Comparison of ENCODE assay signal across 18 cellular contexts in the genomic region with DNA sequence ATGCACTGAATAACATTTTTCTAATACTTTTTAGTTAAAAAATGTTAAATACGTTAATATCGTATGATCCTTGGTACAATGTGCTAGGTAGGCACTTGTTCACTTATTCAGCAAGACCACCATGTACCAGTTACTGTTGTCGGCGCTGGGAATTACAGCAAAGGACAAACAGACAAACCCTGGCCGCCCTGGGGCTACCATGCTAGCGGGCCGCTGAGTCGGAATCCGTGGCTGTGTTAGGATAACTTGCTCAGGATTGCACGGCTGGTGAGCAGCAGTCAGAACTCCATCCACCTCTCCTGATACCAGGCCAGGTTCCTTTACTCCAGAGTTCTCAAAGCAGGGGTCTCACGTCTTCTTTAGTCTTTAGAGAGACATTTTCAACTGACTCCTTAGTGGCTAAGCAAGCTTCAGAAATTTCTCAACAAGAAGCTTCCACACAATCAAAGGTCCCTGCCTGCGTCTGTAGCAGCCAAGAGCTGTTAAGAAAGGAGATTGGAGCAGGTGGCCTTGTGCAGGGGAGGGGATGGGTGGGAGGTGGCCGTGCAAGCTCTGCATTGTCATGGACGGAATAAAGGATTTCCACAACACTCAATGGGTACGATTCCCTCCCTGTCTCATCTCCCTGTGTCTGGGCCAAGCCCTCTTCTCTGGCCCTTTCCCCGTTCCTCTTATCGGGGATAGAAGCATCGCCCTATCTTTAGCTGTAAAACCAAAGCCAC. TPM values are rescaled to one million over a fixed set of nuclear protein-coding genes. Genes with fewer than 3 reads are reported as not detected.
DNase-seq lines count a peak whose midpoint lies in the region; FAIRE-seq and TF ChIP-seq lines count a peak whose summit lies in the region.
"Had no signal": no experiment of that assay in that cellular context is flagged by ENCODE, and none has a peak within 500 bp of the region (broad histone marks: within the 10 kb centered on the region; RNA-seq: fewer than 3 reads in every experiment).

No MANE protein-coding gene starts in this region.

- H3K23me2 ChIP-seq in H1 (ENCODE audit: low read depth, low read length): no peaks in the 10 kb centered on the region; the same call in 1 of the 2 replicates

- H3K79me2 ChIP-seq in H1 (ENCODE audit: control insufficient read depth in 1 of 2, insufficient read depth in 2 of 2, low read length in 2 of 2): no peaks in the 10 kb centered on the region

- H3K4me3 ChIP-seq in H1 (ENCODE audit: extremely low read depth in 1 of 4, insufficient read depth in 2 of 4, low read depth in 3 of 4, low read length in 4 of 4): no peak overlapping the region
- H3K4me3 ChIP-seq in ovary: no peak overlapping the region
- no peak overlapping the region for H3K4me3 ChIP-seq in tibial nerve
- H3K4me3 ChIP-seq: cardiac muscle cell, K562, spleen had no signal

- no peak for TF ChIP-seq RAD21 in H1 (IDR thresholded peaks at IDR 0.05 in 1 of 2, conservative IDR thresholded peaks at IDR 0.05 in 1 of 2; ENCODE audit: low read depth in 2 of 2, low read length in 2 of 2)

- H3K79me1 ChIP-seq in H1 (ENCODE audit: low read depth, low read length): no peaks in the 10 kb centered on the region

- no peak overlapping the region for H2BK5ac ChIP-seq in H1 (ENCODE audit: low read depth, low read length)

- H3K4me1 ChIP-seq in H1 (replicated peaks in 1 of 4; ENCODE audit: control insufficient read depth in 3 of 4, insufficient read depth in 4 of 4, low read length in 3 of 4): peaks cover 0 to 5% (median 0%) of the 10 kb centered on the region in 4 experiments; a peak in 3 of 7 replicates
- peaks cover 14% of the 10 kb centered on the region for H3K4me1 ChIP-seq in ovary (ENCODE audit: insufficient read depth)
- peaks cover 0 to 79% (median 46%) of the 10 kb centered on the region in 4 donors for H3K4me1 ChIP-seq in tibial nerve

- TF ChIP-seq CTCF in H1 (IDR thresholded peaks at IDR 0.05; ENCODE audit: control extremely low read depth in 1 of 3, insufficient read depth in 1 of 3, low read depth in 1 of 3, low read length in 3 of 3) (no peak), ovary (IDR thresholded peaks at IDR 0.05) (no peak), tibial nerve (IDR thresholded peaks at IDR 0.05) (no peak), GM10248 (IDR thresholded peaks at IDR 0.05; ENCODE audit: control extremely low read depth, extremely low read depth, low read depth, missing control alignments) (no peak)

- no peak overlapping the region for H3K14ac ChIP-seq in H1 (ENCODE audit: insufficient read length)

- H4K91ac ChIP-seq in H1 (replicated peaks; ENCODE audit: insufficient read length, low read length): no peak overlapping the region

- no peak overlapping the region for H3K4me2 ChIP-seq in H1 (ENCODE audit: insufficient read depth in 1 of 2, low read depth in 2 of 2, low read length in 2 of 2)

- H3K56ac ChIP-seq in H1 (replicated peaks; ENCODE audit: insufficient read length, low read depth, low read length): no peak overlapping the region

- H2AFZ ChIP-seq in H1 (ENCODE audit: low read length): no peak overlapping the region

- H3K9me3 ChIP-seq in H1 (ENCODE audit: insufficient read depth in 2 of 2, low read depth in 1 of 2, low read length in 1 of 2) (no peaks in the 10 kb centered on the region), ovary (no peaks in the 10 kb centered on the region), tibial nerve (no peaks in the 10 kb centered on the region)
- H3K9me3 ChIP-seq: spleen had no signal

- H2BK12ac ChIP-seq in H1 (ENCODE audit: low read depth, low read length): 0 out of 2 replicates have a peak overlapping the region, but pooled peaks have one; percentile 17

- no peak overlapping the region for H2BK15ac ChIP-seq in H1 (ENCODE audit: low read length)

- TF ChIP-seq EP300 in H1 (IDR thresholded peaks at IDR 0.05; ENCODE audit: borderline replicate concordance in 1 of 2, low read depth in 2 of 2, low read length in 2 of 2) (no peak), ovary (IDR thresholded peaks at IDR 0.05) (no peak), tibial nerve (IDR thresholded peaks at IDR 0.05) (no peak)

- H3K9ac ChIP-seq in H1 (replicated peaks in 1 of 4; ENCODE audit: extremely low read depth in 1 of 4, low read depth in 3 of 4, low read length in 3 of 4): peak overlapping the region in 1 of 4 experiments; percentile 2; a peak in 1 of 7 replicates

- peak; percentile 27 for DNase-seq in NCI-H2227 (lab: John Stamatoyannopoulos, UW; ENCODE audit: unreplicated experiment)
- no peak for DNase-seq in NCI-H2227 treated with DMSO at 0.1 percent for 48 hours (lab: John Stamatoyannopoulos, UW)
- DNase-seq in H1 (ENCODE audit: low read depth in 1 of 2, low spot score in 2 of 2): no peak
- DNase-seq in ovary: no peak
- no peak for DNase-seq in tibial nerve (ENCODE audit: low spot score in 2 of 2)
- no peak for DNase-seq in NCI-H510A treated with DMSO at 0.1 percent for 48 hours (lab: John Stamatoyannopoulos, UW)
- DNase-seq in GM10248 (ENCODE audit: extremely low spot score): no peak
- no peak for DNase-seq in GM12891 (ENCODE audit: insufficient read length, low spot score)
- DNase-seq: 8988T; activated CD4-positive, alpha-beta T cell treated with anti-CD3 and anti-CD28 coated beads, Interleukin-2, amount 10 ng/mL, durations not matched to agents 24 days and 14 days; activated naive CD4-positive, alpha-beta T cell treated with anti-CD3 and anti-CD28 coated beads, Interleukin-2, amount 50 U/mL, for 16 hours; NCI-H1092 treated with DMSO at 0.1 percent for 48 hours; nucleus accumbens; spleen; stimulated activated naive CD4-positive, alpha-beta T cell treated with Interleukin-2 at 50 U/mL for 16 hours had no signal

- no peak for FAIRE-seq in H1 (lab: Jason Lieb, UNC)
- no peak for FAIRE-seq in GM12891 (lab: Jason Lieb, UNC)
- FAIRE-seq: K562 had no signal

- H3K4ac ChIP-seq in H1 (replicated peaks; ENCODE audit: insufficient read length, low read depth, low read length): no peak overlapping the region

- intact Hi-C loops in ovary (cut with DNase I): loop anchor here in 3 of 4 donors (5.0 to 10.0 kb wide), 4 partner anchors 62 to 214 kb away; no protein-coding TSS in a partner anchor

- H4K5ac ChIP-seq in H1 (ENCODE audit: insufficient read length, low read depth, low read length): no peak overlapping the region

- no peaks in the 10 kb centered on the region for H4K20me1 ChIP-seq in H1 (replicated peaks in 1 of 2; ENCODE audit: control insufficient read depth in 1 of 2, insufficient read depth in 2 of 2, low read length in 2 of 2)

- H3K27me3 ChIP-seq in H1 (replicated peaks in 1 of 4; ENCODE audit: control insufficient read depth in 3 of 4, extremely low read depth in 1 of 4, insufficient read depth in 3 of 4, low read length in 3 of 4) (no peaks in the 10 kb centered on the region), ovary (no peaks in the 10 kb centered on the region), tibial nerve (no peaks in the 10 kb centered on the region)
- H3K27me3 ChIP-seq: cardiac muscle cell, spleen had no signal

- WGBS in H1 (ENCODE audit: extremely low coverage in 1 of 2, insufficient coverage in 1 of 2, insufficient read length in 1 of 2, insufficient replicate concordance in 2 of 2, low coverage in 1 of 2, low lambda C conversion rate in 2 of 2, missing lambda C conversion rate in 1 of 2), 2 experiments: 81% methylated on average over 18 of the region's 18 CpGs; no CpG with 5 or more reads in 1 of the 2 experiments
- WGBS in ovary, 3 donors: 88 to 91% (median 88%) methylated on average over 18 of the region's 18 CpGs
- WGBS in tibial nerve, 2 donors: 92 to 95% methylated on average over 18 of the region's 18 CpGs

- H3K36me3 ChIP-seq in H1 (ENCODE audit: control insufficient read depth in 2 of 4, insufficient read depth in 4 of 4, low read length in 3 of 4) (no peaks in the 10 kb centered on the region), ovary (no peaks in the 10 kb centered on the region), tibial nerve (peaks cover 0 to 45% (median 6%) of the 10 kb centered on the region in 3 donors)
- H3K36me3 ChIP-seq: cardiac muscle cell had no signal

- POLR2A ChIA-PET in H1 (lab: Charles Lee; ENCODE audit: partially characterized antibody): no interaction called here
- POLR2A ChIA-PET in GM10248 (lab: Yijun Ruan, JAX): no interaction called here

- CTCF ChIA-PET in H1 (lab: Charles Lee; ENCODE audit: partially characterized antibody): interaction anchor here (0.6 to 12.0 kb wide), 11 partner anchors 10 to 363 kb away, joined by 3 to 256 read pairs (median 3); no protein-coding TSS in a partner anchor
- CTCF ChIA-PET in GM10248 (lab: Yijun Ruan, JAX): no interaction called here

- no peak overlapping the region for H3K23ac ChIP-seq in H1 (ENCODE audit: insufficient read length)

- TF ChIP-seq POLR2A in H1 (IDR thresholded peaks at IDR 0.05; ENCODE audit: control extremely low read depth in 1 of 2, low read depth in 2 of 2, low read length in 2 of 2) (no peak), ovary (IDR thresholded peaks at IDR 0.05) (no peak), tibial nerve (IDR thresholded peaks at IDR 0.05) (no peak), GM12891 (IDR thresholded peaks at IDR 0.05; ENCODE audit: low read depth, low read length) (no peak)

- 0 out of 2 replicates have a peak overlapping the region, but pooled peaks have one; percentile 53 for H2AK5ac ChIP-seq in H1 (ENCODE audit: low read depth, low read length)

- H3K27ac ChIP-seq in H1 (ENCODE audit: low read depth, low read length): no peak overlapping the region
- H3K27ac ChIP-seq in ovary: peak overlapping the region; percentile 78 to 94
- peak overlapping the region; percentile 76 to 91 (median 82) for H3K27ac ChIP-seq in tibial nerve
- H3K27ac ChIP-seq: cardiac muscle cell, HL-60 had no signal

- H2BK120ac ChIP-seq in H1 (replicated peaks; ENCODE audit: low read depth, low read length): no peak overlapping the region

- no peak overlapping the region for H4K8ac ChIP-seq in H1 (ENCODE audit: extremely low read depth, insufficient read depth, low read length)

- H3K18ac ChIP-seq in H1 (ENCODE audit: extremely low read depth, low read length): no peak overlapping the region

- H2BK20ac ChIP-seq in H1 (ENCODE audit: low read length): no peak overlapping the region

TF ChIP-seq in GM12891, 5 proteins besides CTCF, POLR2A, EP300 and RAD21 (continues in another document):
- no peak for TF ChIP-seq SPI1 (IDR thresholded peaks at IDR 0.05; ENCODE audit: low read depth, low read length)

RNA-seq across cellular contexts. Expression of a gene that starts 39.9 kb away (rescaled TPM):
- total RNA-seq in H1 (2021; fragmentation: NEBNext Ultra II Directional; extraction: Animal tissue kit (Norgen Biotek cat#: 25700)): not detected in 2 replicates
- 0.38 TPM in 1 of 2 replicates, not detected in the other for polyA plus RNA-seq in H1 (2011; rRNA removed)
- polyA plus RNA-seq in H1 (2011; cell fraction: cytosol; rRNA removed): not detected
- not detected for polyA plus RNA-seq in H1 (2011; cell fraction: nucleus; rRNA removed)
- polyA plus RNA-seq in H1 (2012, experiment 1 of 2): not detected in 4 replicates
- 0.67 TPM for polyA plus RNA-seq in H1 (2012, experiment 2 of 2)
- polyA plus RNA-seq in H1 (2013, experiment 1 of 2): 0.04 TPM
- polyA plus RNA-seq in H1 (2013, experiment 2 of 2): not detected
- polyA minus RNA-seq in H1 (2011; rRNA and poly(A)+ RNA removed): not detected in 2 replicates
- not detected for polyA minus RNA-seq in H1 (2011; cell fraction: cytosol; rRNA and poly(A)+ RNA removed)
- 3.0 TPM for polyA minus RNA-seq in H1 (2011; cell fraction: nucleus; rRNA and poly(A)+ RNA removed)
- 100 to 1,000 TPM in 4 of 7 donors, 10 to 100 TPM in 2, 1 to 10 TPM in 1; 9.5 to 295 (median 129) TPM for total RNA-seq in ovary
- polyA plus RNA-seq in ovary: 100 to 1,000 TPM in 1 of 2 donors, 10 to 100 TPM in 1; 59.4 to 136 TPM
- total RNA-seq in tibial nerve: 1,000 to 10,000 TPM in 1 of 4 donors, 100 to 1,000 TPM in 3; 520 to 1,803 (median 896) TPM
- polyA plus RNA-seq in GM12891 (2012; ENCODE audit: low read depth, missing spikeins): not detected
- total RNA-seq: activated CD4-positive, alpha-beta T cell treated with anti-CD3 and anti-CD28 coated beads, Interleukin-2, amount 10 ng/mL, durations not matched to agents 24 days and 14 days; cardiac muscle cell had no signal

Comparison
In these comparisons a context has a peak if more than half of its experiments do, and no peak if none do; other contexts are left out.
1. RNA of a gene that starts 39.9 kb away (total RNA-seq): 520 to 1,803 TPM in tibial nerve and 9.5 to 295 TPM in ovary; not detected in H1; every median in the first group is over 10 times any median in the second.